8 cellular contexts compared by ENCODE assay signal in the genomic region with DNA sequence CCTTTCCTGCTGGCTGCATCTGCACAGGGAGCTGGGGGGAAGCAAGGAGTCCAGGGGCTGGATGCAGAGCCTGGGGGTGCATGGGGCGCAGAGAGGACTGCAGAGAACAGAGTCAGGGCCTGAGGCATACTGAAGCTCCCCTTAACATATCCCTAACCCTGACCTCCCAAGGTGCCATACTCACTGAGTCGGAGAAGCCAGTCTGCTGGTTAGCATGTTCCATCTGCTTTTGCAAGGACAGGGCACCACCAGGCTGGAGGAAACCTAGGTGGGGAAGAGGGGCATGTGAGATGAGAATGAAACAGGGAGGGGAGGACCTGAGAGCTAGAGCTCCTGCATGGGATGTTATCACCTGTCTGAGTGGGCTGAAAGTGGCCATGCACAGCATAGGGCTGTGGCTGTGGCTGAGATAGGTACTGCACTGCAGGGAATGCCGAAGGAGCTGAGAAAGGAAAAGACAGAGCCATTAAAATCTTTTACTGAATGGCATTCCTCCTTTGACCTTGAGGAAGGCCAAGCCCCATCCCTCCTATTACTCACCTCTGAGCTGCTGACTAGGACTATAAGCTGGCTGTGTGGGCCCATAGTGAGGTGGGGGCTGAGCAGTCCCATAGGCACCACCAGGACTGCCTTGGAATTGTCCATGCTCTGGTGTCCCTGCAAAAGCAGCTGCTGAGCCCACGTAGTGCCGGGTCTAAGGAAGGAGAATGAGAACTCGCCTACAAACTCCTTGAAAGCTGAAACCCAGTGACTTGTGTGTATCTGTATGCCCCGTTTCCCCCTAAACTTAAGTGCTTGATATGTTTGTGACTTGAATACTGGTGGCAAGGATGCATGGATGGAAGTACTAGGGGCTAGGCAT. TPM values are rescaled to one million over a fixed set of nuclear protein-coding genes. Genes with fewer than 3 reads are reported as not detected.
DNase-seq lines count a peak whose midpoint lies in the region; ATAC-seq, FAIRE-seq and TF ChIP-seq lines count a peak whose summit lies in the region.

No MANE protein-coding gene starts in this region.

- H3K36me3 Mint-ChIP-seq in activated CD4-positive, alpha-beta T cell treated with anti-CD3 and anti-CD28 coated beads, Interleukin-2, amount 10 ng/mL, durations not matched to agents 7 days and 5 days (ENCODE audit: low read depth) = peaks cover 67% of the 10 kb centered on the region
- H3K36me3 Mint-ChIP-seq in stimulated activated naive B cell treated with anti-CD40 and anti-IgM and Interleukin-4, amounts not matched to agents 10 μg/mL and 1 μg/mL and 100 μg/mL, for 72 hours = peaks cover 68 to 87% of the 10 kb centered on the region in 2 donors

- H3K9ac ChIP-seq in endothelial cell of umbilical vein (replicated peaks; ENCODE audit: extremely low read depth, insufficient read depth, low read length) = no peak overlapping the region

- peak overlapping the region; percentile 83 for H3K4me3 Mint-ChIP-seq in activated CD4-positive, alpha-beta T cell treated with anti-CD3 and anti-CD28 coated beads, Interleukin-2, amount 10 ng/mL, durations not matched to agents 7 days and 5 days
- peak overlapping the region; percentile 83 to 87 for H3K4me3 Mint-ChIP-seq in stimulated activated naive B cell treated with anti-CD40 and anti-IgM and Interleukin-4, amounts not matched to agents 10 μg/mL and 1 μg/mL and 100 μg/mL, for 72 hours

- FAIRE-seq in endothelial cell of umbilical vein (lab: Jason Lieb, UNC) = no peak

- H3K27ac Mint-ChIP-seq in activated CD4-positive, alpha-beta T cell treated with anti-CD3 and anti-CD28 coated beads, Interleukin-2, amount 10 ng/mL, durations not matched to agents 7 days and 5 days = peak overlapping the region; percentile 84
- peak overlapping the region; percentile 93 for H3K27ac Mint-ChIP-seq in stimulated activated naive B cell treated with anti-CD40 and anti-IgM and Interleukin-4, amounts not matched to agents 10 μg/mL and 1 μg/mL and 100 μg/mL, for 72 hours

- DNase-seq in activated CD4-positive, alpha-beta T cell treated with anti-CD3 and anti-CD28 coated beads, Interleukin-2, amount 10 ng/mL, durations not matched to agents 7 days and 5 days = no peak
- DNase-seq in activated CD4-positive, alpha-beta T cell treated with anti-CD3 and anti-CD28 coated beads, Interleukin-2, amount 50 U/mL, for 4 hours = no peak
- DNase-seq in RWPE2 (ENCODE audit: low spot score) (no peak), endothelial cell of umbilical vein (ENCODE audit: low read depth, low spot score) (no peak), globus pallidus (ENCODE audit: low spot score) (no peak)
- DNase-seq in stimulated activated naive B cell treated with anti-CD40 and anti-IgM and Interleukin-4, amounts not matched to agents 10 μg/mL and 1 μg/mL and 100 μg/mL, for 72 hours = no peak

- H3K27me3 ChIP-seq in RWPE2 (ENCODE audit: insufficient read depth, poor library complexity, severe bottlenecking) (no peaks in the 10 kb centered on the region), endothelial cell of umbilical vein (ENCODE audit: control insufficient read depth in 2 of 2, insufficient read depth in 2 of 2, low read length in 2 of 2) (no peaks in the 10 kb centered on the region)

- H4K20me1 ChIP-seq in endothelial cell of umbilical vein (replicated peaks; ENCODE audit: control insufficient read depth, extremely low read depth, insufficient read depth, low read length) = peaks cover 4% of the 10 kb centered on the region

- no peak overlapping the region for H2AFZ ChIP-seq in endothelial cell of umbilical vein (ENCODE audit: low read depth, low read length)

- H3K36me3 ChIP-seq in RWPE2 (ENCODE audit: low read depth) = peaks cover 78% of the 10 kb centered on the region
- H3K36me3 ChIP-seq in endothelial cell of umbilical vein (ENCODE audit: control insufficient read depth in 2 of 2, extremely low read depth in 1 of 2, insufficient read depth in 2 of 2, low read length in 2 of 2) = peaks cover 31 to 46% of the 10 kb centered on the region in 2 experiments

- H3K9me3 Mint-ChIP-seq in activated CD4-positive, alpha-beta T cell treated with anti-CD3 and anti-CD28 coated beads, Interleukin-2, amount 10 ng/mL, durations not matched to agents 7 days and 5 days = no peaks in the 10 kb centered on the region
- H3K9me3 Mint-ChIP-seq in stimulated activated naive B cell treated with anti-CD40 and anti-IgM and Interleukin-4, amounts not matched to agents 10 μg/mL and 1 μg/mL and 100 μg/mL, for 72 hours = no peaks in the 10 kb centered on the region

- dilution Hi-C loops in endothelial cell of umbilical vein (cut with MboI; ENCODE audit: extremely low pct_ligation_motif_present, low sequenced_read_pairs) = no loop called here

- TF ChIP-seq CTCF in RWPE2 (IDR thresholded peaks at IDR 0.05; ENCODE audit: poor library complexity, severe bottlenecking) = no peak
- peak in 1 of 2 donors; percentile 7 for TF ChIP-seq CTCF in endothelial cell of umbilical vein (IDR thresholded peaks at IDR 0.05; ENCODE audit: extremely low read depth in 1 of 2, insufficient read depth in 1 of 2, low read depth in 1 of 2, low read length in 2 of 2)

- TF ChIP-seq POLR2A in endothelial cell of umbilical vein (IDR thresholded peaks at IDR 0.05; ENCODE audit: low read depth, low read length) = peak; percentile 42

- no TSS peak for BruUV-seq in endothelial cell of umbilical vein (replicated peaks; lab: Mats Ljungman, UMichigan)

- POLR2A ChIA-PET in activated CD4-positive, alpha-beta T cell treated with anti-CD3 and anti-CD28 coated beads, Interleukin-2, amount 10 ng/mL, durations not matched to agents 7 days and 5 days (lab: Charles Lee) = interaction anchor here (0.5 kb wide), 1 partner anchor 370 kb away, joined by 3 read pairs; no protein-coding TSS in a partner anchor
- POLR2A ChIA-PET in endothelial cell of umbilical vein (lab: Charles Lee) = no interaction called here

- H3K27ac ChIP-seq in RWPE2 (ENCODE audit: poor library complexity, severe bottlenecking) (peak overlapping the region; percentile 78), endothelial cell of umbilical vein (ENCODE audit: insufficient read depth, low read depth, low read length) (no peak overlapping the region)

- no peak overlapping the region for H3K4me3 ChIP-seq in RWPE2 (ENCODE audit: severe bottlenecking)
- no peak overlapping the region for H3K4me3 ChIP-seq in endothelial cell of umbilical vein (replicated peaks in 1 of 3; ENCODE audit: insufficient read depth in 1 of 3, low read depth in 1 of 3, low read length in 3 of 3)

- peaks cover 41% of the 10 kb centered on the region for H3K79me2 ChIP-seq in endothelial cell of umbilical vein (ENCODE audit: control insufficient read depth, insufficient read depth, low read length)

- H3K4me2 ChIP-seq in endothelial cell of umbilical vein (ENCODE audit: insufficient read depth, low read length) = peak overlapping the region; percentile 60

- CTCF ChIA-PET in activated CD4-positive, alpha-beta T cell treated with anti-CD3 and anti-CD28 coated beads, Interleukin-2, amount 10 ng/mL, durations not matched to agents 7 days and 5 days (lab: Charles Lee) = interaction anchor here (0.5 to 1.8 kb wide), 5 partner anchors 9 to 345 kb away, joined by 3 to 4 read pairs (median 4); no protein-coding TSS in a partner anchor
- CTCF ChIA-PET in endothelial cell of umbilical vein (lab: Charles Lee) = interaction anchor here (1.0 to 1.8 kb wide), 4 partner anchors 16 to 268 kb away, joined by 3 to 10 read pairs (median 6); a partner anchor contains a TSS

- H3K27me3 Mint-ChIP-seq in activated CD4-positive, alpha-beta T cell treated with anti-CD3 and anti-CD28 coated beads, Interleukin-2, amount 10 ng/mL, durations not matched to agents 7 days and 5 days = no peaks in the 10 kb centered on the region
- no peaks in the 10 kb centered on the region for H3K27me3 Mint-ChIP-seq in stimulated activated naive B cell treated with anti-CD40 and anti-IgM and Interleukin-4, amounts not matched to agents 10 μg/mL and 1 μg/mL and 100 μg/mL, for 72 hours

- H3K4me1 ChIP-seq in RWPE2 (ENCODE audit: insufficient read depth, poor library complexity, severe bottlenecking) (peaks cover 11% of the 10 kb centered on the region), endothelial cell of umbilical vein (ENCODE audit: control insufficient read depth, extremely low read depth, insufficient read depth, low read length) (peaks cover 36% of the 10 kb centered on the region)

- ATAC-seq in RWPE2 (ENCODE audit: low read depth) (peak; percentile 53), esophagus mucosa (no peak), HG02884 (IDR thresholded peaks at IDR 0.05; ENCODE audit: unreplicated experiment) (no peak)
- ATAC-seq in stimulated activated naive B cell treated with anti-CD40 and anti-IgM and Interleukin-4, amounts not matched to agents 10 μg/mL and 1 μg/mL and 100 μg/mL, for 72 hours (replicated peaks) = peak in 1 of 2 donors; percentile 13

- no peaks in the 10 kb centered on the region for H3K9me3 ChIP-seq in RWPE2 (ENCODE audit: severe bottlenecking)
- no peaks in the 10 kb centered on the region for H3K9me3 ChIP-seq in endothelial cell of umbilical vein (replicated peaks; ENCODE audit: control insufficient read depth, insufficient read depth, low read length)

- H3K4me1 Mint-ChIP-seq in activated CD4-positive, alpha-beta T cell treated with anti-CD3 and anti-CD28 coated beads, Interleukin-2, amount 10 ng/mL, durations not matched to agents 7 days and 5 days = peaks cover 61% of the 10 kb centered on the region
- peaks cover 59 to 90% of the 10 kb centered on the region in 2 donors for H3K4me1 Mint-ChIP-seq in stimulated activated naive B cell treated with anti-CD40 and anti-IgM and Interleukin-4, amounts not matched to agents 10 μg/mL and 1 μg/mL and 100 μg/mL, for 72 hours

- no peaks in the 10 kb centered on the region for H3K9me1 ChIP-seq in endothelial cell of umbilical vein (replicated peaks; ENCODE audit: control insufficient read depth, extremely low read depth, insufficient read depth, low read length)

- intact Hi-C loops in endothelial cell of umbilical vein (cut with micrococcal nuclease) = no loop called here

RNA-seq across cellular contexts. Expression of a gene that starts 1.9 kb away (rescaled TPM):
- total RNA-seq in activated CD4-positive, alpha-beta T cell treated with anti-CD3 and anti-CD28 coated beads, Interleukin-2, amount 10 ng/mL, durations not matched to agents 7 days and 5 days = 100 to 1,000 TPM in 1 of 2 experiments, 10 to 100 TPM in 1; 85.9 to 105 TPM
- 51.6 and 61.3 TPM in 2 replicates for total RNA-seq in endothelial cell of umbilical vein
- polyA plus RNA-seq in endothelial cell of umbilical vein = 132 and 169 TPM in 2 replicates
- polyA plus RNA-seq in endothelial cell of umbilical vein (2011; cell fraction: cytosol; rRNA removed) = 66.4 and 66.8 TPM in 2 replicates
- 147 and 155 TPM in 2 replicates for polyA plus RNA-seq in endothelial cell of umbilical vein (2011; cell fraction: nucleus; rRNA removed)
- polyA plus RNA-seq in endothelial cell of umbilical vein (2012) = 41.6 and 49.6 TPM in 2 replicates
- polyA minus RNA-seq in endothelial cell of umbilical vein = 36.4 and 58.1 TPM in 2 replicates
- polyA minus RNA-seq in endothelial cell of umbilical vein (2011; cell fraction: cytosol; rRNA and poly(A)+ RNA removed) = 35.6 TPM
- 25.4 and 30.0 TPM in 2 replicates for polyA minus RNA-seq in endothelial cell of umbilical vein (2011; cell fraction: nucleus; rRNA and poly(A)+ RNA removed)
- total RNA-seq in esophagus mucosa = 38.9 TPM

RNA-seq across cellular contexts. Expression of a gene that starts 5.8 kb away (rescaled TPM):
- 100 to 1,000 TPM; 470 to 502 TPM for total RNA-seq in activated CD4-positive, alpha-beta T cell treated with anti-CD3 and anti-CD28 coated beads, Interleukin-2, amount 10 ng/mL, durations not matched to agents 7 days and 5 days
- total RNA-seq in endothelial cell of umbilical vein (847 and 859 TPM in 2 replicates), esophagus mucosa (623 TPM)
- 650 and 689 TPM in 2 replicates for polyA plus RNA-seq in endothelial cell of umbilical vein
- polyA plus RNA-seq in endothelial cell of umbilical vein (2011; cell fraction: cytosol; rRNA removed) = 764 and 866 TPM in 2 replicates
- polyA plus RNA-seq in endothelial cell of umbilical vein (2011; cell fraction: nucleus; rRNA removed) = 384 and 464 TPM in 2 replicates
- 811 and 879 TPM in 2 replicates for polyA plus RNA-seq in endothelial cell of umbilical vein (2012)
- polyA minus RNA-seq in endothelial cell of umbilical vein = 616 and 772 TPM in 2 replicates
- polyA minus RNA-seq in endothelial cell of umbilical vein (2011; cell fraction: cytosol; rRNA and poly(A)+ RNA removed) = 697 TPM
- polyA minus RNA-seq in endothelial cell of umbilical vein (2011; cell fraction: nucleus; rRNA and poly(A)+ RNA removed) = 124 and 157 TPM in 2 replicates

RNA-seq across cellular contexts. Expression of a gene that starts 15.9 kb away (rescaled TPM):
- 10 to 100 TPM; 34.7 to 38.1 TPM for total RNA-seq in activated CD4-positive, alpha-beta T cell treated with anti-CD3 and anti-CD28 coated beads, Interleukin-2, amount 10 ng/mL, durations not matched to agents 7 days and 5 days
- total RNA-seq in endothelial cell of umbilical vein = 34.2 and 44.9 TPM in 2 replicates
- 24.3 and 32.0 TPM in 2 replicates for polyA plus RNA-seq in endothelial cell of umbilical vein
- polyA plus RNA-seq in endothelial cell of umbilical vein (2011; cell fraction: cytosol; rRNA removed) = 9.2 and 12.5 TPM in 2 replicates
- 175 and 219 TPM in 2 replicates for polyA plus RNA-seq in endothelial cell of umbilical vein (2011; cell fraction: nucleus; rRNA removed)
- polyA plus RNA-seq in endothelial cell of umbilical vein (2012) = 23.3 and 25.8 TPM in 2 replicates
- 28.0 and 30.5 TPM in 2 replicates for polyA minus RNA-seq in endothelial cell of umbilical vein
- 10.9 TPM for polyA minus RNA-seq in endothelial cell of umbilical vein (2011; cell fraction: cytosol; rRNA and poly(A)+ RNA removed)
- 43.2 and 45.0 TPM in 2 replicates for polyA minus RNA-seq in endothelial cell of umbilical vein (2011; cell fraction: nucleus; rRNA and poly(A)+ RNA removed)
- 13.5 TPM for total RNA-seq in esophagus mucosa

RNA-seq across cellular contexts. Expression of a gene that starts 18.8 kb away (rescaled TPM):
- total RNA-seq in activated CD4-positive, alpha-beta T cell treated with anti-CD3 and anti-CD28 coated beads, Interleukin-2, amount 10 ng/mL, durations not matched to agents 7 days and 5 days = under 1 TPM; 0.55 to 0.83 TPM
- 0.31 TPM in 1 of 2 replicates, not detected in the other for total RNA-seq in endothelial cell of umbilical vein
- polyA plus RNA-seq in endothelial cell of umbilical vein = 0.15 and 0.18 TPM in 2 replicates
- polyA plus RNA-seq in endothelial cell of umbilical vein (2011; cell fraction: cytosol; rRNA removed) = 0.03 and 0.04 TPM in 2 replicates
- polyA plus RNA-seq in endothelial cell of umbilical vein (2011; cell fraction: nucleus; rRNA removed) = 0.20 and 0.29 TPM in 2 replicates
- 0.11 and 0.29 TPM in 2 replicates for polyA plus RNA-seq in endothelial cell of umbilical vein (2012)
- not detected in 2 replicates for polyA minus RNA-seq in endothelial cell of umbilical vein
- not detected for polyA minus RNA-seq in endothelial cell of umbilical vein (2011; cell fraction: cytosol; rRNA and poly(A)+ RNA removed)
- polyA minus RNA-seq in endothelial cell of umbilical vein (2011; cell fraction: nucleus; rRNA and poly(A)+ RNA removed) = not detected in 2 replicates
- 0.96 TPM for total RNA-seq in esophagus mucosa

RNA-seq across cellular contexts. Expression of a gene that starts 23.1 kb away (rescaled TPM):
- 100 to 1,000 TPM; 727 to 775 TPM for total RNA-seq in activated CD4-positive, alpha-beta T cell treated with anti-CD3 and anti-CD28 coated beads, Interleukin-2, amount 10 ng/mL, durations not matched to agents 7 days and 5 days
- not detected in 2 replicates for total RNA-seq in endothelial cell of umbilical vein
- polyA plus RNA-seq in endothelial cell of umbilical vein = 0.46 TPM in 1 of 2 replicates, not detected in the other
- polyA plus RNA-seq in endothelial cell of umbilical vein (2011; cell fraction: cytosol; rRNA removed) = 0.37 TPM in 1 of 2 replicates, not detected in the other
- not detected in 2 replicates for polyA plus RNA-seq in endothelial cell of umbilical vein (2011; cell fraction: nucleus; rRNA removed)
- polyA plus RNA-seq in endothelial cell of umbilical vein (2012) = 1.4 and 1.9 TPM in 2 replicates
- polyA minus RNA-seq in endothelial cell of umbilical vein = 0.27 TPM in 1 of 2 replicates, not detected in the other
- polyA minus RNA-seq in endothelial cell of umbilical vein (2011; cell fraction: cytosol; rRNA and poly(A)+ RNA removed) = not detected
- polyA minus RNA-seq in endothelial cell of umbilical vein (2011; cell fraction: nucleus; rRNA and poly(A)+ RNA removed) = not detected in 2 replicates
- total RNA-seq in esophagus mucosa = 3.8 TPM
